8 cellular contexts compared by ENCODE assay signal in genomic region chr17:10327640-10328039, GRCh38. TPM values are rescaled to one million over a fixed set of nuclear protein-coding genes. Genes with fewer than 3 reads are reported as not detected.
DNase-seq lines count a peak whose midpoint lies in the region; ATAC-seq and TF ChIP-seq lines count a peak whose summit lies in the region.

No MANE protein-coding gene starts in this region.

- H3K27me3 ChIP-seq in KMS-11 (ENCODE audit: insufficient read depth, low read depth) (no peaks in the 10 kb centered on the region), cardiac muscle cell (no peaks in the 10 kb centered on the region), psoas muscle (ENCODE audit: insufficient read depth in 3 of 3, low read length in 2 of 3) (no peaks in the 10 kb centered on the region), aorta (ENCODE audit: control insufficient read depth in 1 of 2, insufficient read depth in 2 of 2, low read length in 1 of 2) (no peaks in the 10 kb centered on the region)

- H3K79me2 ChIP-seq in KMS-11 (ENCODE audit: insufficient read depth, low read depth), result no peaks in the 10 kb centered on the region

- intact Hi-C loops in psoas muscle (cut with DNase I), result loop anchor here (2.0 to 10.0 kb wide), 3 partner anchors 147 to 290 kb away; no protein-coding TSS in a partner anchor
- intact Hi-C loops in aorta (cut with DNase I), result no loop called here

- H3K36me3 ChIP-seq in KMS-11 (ENCODE audit: insufficient read depth) (no peaks in the 10 kb centered on the region), SK-N-MC (ENCODE audit: insufficient read depth, low read length) (no peaks in the 10 kb centered on the region), cardiac muscle cell (no peaks in the 10 kb centered on the region), psoas muscle (ENCODE audit: insufficient read depth in 1 of 2, low read depth in 1 of 2) (no peaks in the 10 kb centered on the region), aorta (ENCODE audit: control insufficient read depth in 1 of 2, insufficient read depth in 2 of 2, low read length in 1 of 2) (no peaks in the 10 kb centered on the region)

- H3K4me2 ChIP-seq in KMS-11, result no peak overlapping the region

- H3K9me3 ChIP-seq in SK-N-MC (ENCODE audit: low read depth, low read length) (no peaks in the 10 kb centered on the region), cardiac muscle cell (ENCODE audit: low read depth) (no peaks in the 10 kb centered on the region), psoas muscle (no peaks in the 10 kb centered on the region), aorta (ENCODE audit: control insufficient read depth, low read length) (no peaks in the 10 kb centered on the region)

- WGBS in psoas muscle, 3 donors, result 36 to 40% (median 37%) methylated on average over 10 of the region's 10 CpGs
- 36 to 37% methylated on average over 10 of the region's 10 CpGs for WGBS in aorta, 2 donors

- H3K4me1 ChIP-seq in KMS-11 (ENCODE audit: low read depth, poor library complexity, severe bottlenecking), result no peaks in the 10 kb centered on the region
- no peaks in the 10 kb centered on the region for H3K4me1 ChIP-seq in cardiac muscle cell (ENCODE audit: low read depth)
- no peaks in the 10 kb centered on the region for H3K4me1 ChIP-seq in psoas muscle
- no peaks in the 10 kb centered on the region for H3K4me1 ChIP-seq in aorta (ENCODE audit: control insufficient read depth in 1 of 2, insufficient read depth in 2 of 2, low read length in 2 of 2)

- no peak overlapping the region for H3K27ac Mint-ChIP-seq in activated naive CD4-positive, alpha-beta T cell treated with anti-CD3 and anti-CD28 coated beads, Interleukin-2, amount 50 U/mL, for 72 hours

- peak in 1 of 2 donors; percentile 66 for ATAC-seq in activated naive CD4-positive, alpha-beta T cell treated with anti-CD3 and anti-CD28 coated beads, Interleukin-2, amount 50 U/mL, for 72 hours
- ATAC-seq in psoas muscle (peak; percentile 71 to 87 (median 84)), aorta (ENCODE audit: low FRiP score) (peak; percentile 72)

- no peaks in the 10 kb centered on the region for H3K36me3 Mint-ChIP-seq in activated naive CD4-positive, alpha-beta T cell treated with anti-CD3 and anti-CD28 coated beads, Interleukin-2, amount 50 U/mL, for 72 hours

- no peak overlapping the region for H2AFZ ChIP-seq in KMS-11 (ENCODE audit: low read depth)

- no peak overlapping the region for H3K9ac ChIP-seq in KMS-11
- no peak overlapping the region for H3K9ac ChIP-seq in SK-N-MC (ENCODE audit: insufficient read length)

- no peak overlapping the region for H3K27ac ChIP-seq in KMS-11
- no peak overlapping the region for H3K27ac ChIP-seq in SK-N-MC
- no peak overlapping the region for H3K27ac ChIP-seq in cardiac muscle cell
- H3K27ac ChIP-seq in psoas muscle, result no peak overlapping the region
- H3K27ac ChIP-seq in aorta (ENCODE audit: low read depth in 1 of 2, low read length in 2 of 2), result no peak overlapping the region

- DNase-seq in NCI-H187 (lab: John Stamatoyannopoulos, UW) (peak; percentile 0 to 5), NCI-H187 treated with DMSO at 0.1 percent for 48 hours (lab: John Stamatoyannopoulos, UW) (no peak), SK-N-MC (ENCODE audit: low read depth, low spot score) (peak; percentile 2), cardiac muscle cell (ENCODE audit: low read depth in 1 of 2, low spot score in 1 of 2) (peak; percentile 88 to 90), psoas muscle (peak; percentile 75 to 88), aorta (peak; percentile 70 to 88)
- DNase-seq in activated naive CD4-positive, alpha-beta T cell treated with anti-CD3 and anti-CD28 coated beads, Interleukin-2, amount 50 U/mL, for 72 hours (ENCODE audit: low spot score in 2 of 2), result peak; percentile 60 to 77

- H3K9me3 Mint-ChIP-seq in activated naive CD4-positive, alpha-beta T cell treated with anti-CD3 and anti-CD28 coated beads, Interleukin-2, amount 50 U/mL, for 72 hours, result no peaks in the 10 kb centered on the region

- no peak overlapping the region for H3K4me3 ChIP-seq in KMS-11 (IDR thresholded peaks at IDR 0.05; ENCODE audit: insufficient read depth, low read depth, low read length)
- no peak overlapping the region for H3K4me3 ChIP-seq in SK-N-MC
- no peak overlapping the region for H3K4me3 ChIP-seq in cardiac muscle cell
- H3K4me3 ChIP-seq in psoas muscle, result no peak overlapping the region
- H3K4me3 ChIP-seq in aorta (ENCODE audit: low read length in 2 of 2), result no peak overlapping the region

- H4K20me1 ChIP-seq in KMS-11 (ENCODE audit: insufficient read depth), result no peaks in the 10 kb centered on the region

- TF ChIP-seq CTCF in KMS-11 (conservative IDR thresholded peaks at IDR 0.05; ENCODE audit: low read depth, low read length), result peak; percentile 61
- TF ChIP-seq CTCF in cardiac muscle cell (IDR thresholded peaks at IDR 0.05; ENCODE audit: low read depth, low read length), result peak; percentile 91
- TF ChIP-seq CTCF in psoas muscle (IDR thresholded peaks at IDR 0.05), result peak; percentile 92

RNA-seq across cellular contexts. Expression of gene MYH13, which starts 45.2 kb away (rescaled TPM):
- total RNA-seq in activated naive CD4-positive, alpha-beta T cell treated with anti-CD3 and anti-CD28 coated beads, Interleukin-2, amount 50 U/mL, for 72 hours, result not detected
- total RNA-seq in cardiac muscle cell (0.09 TPM in 1 of 2 replicates, not detected in the other), psoas muscle (under 1 TPM; 0.07 to 0.11 (median 0.08) TPM), aorta (not detected)
- polyA plus RNA-seq in cardiac muscle cell (not detected in 2 replicates), psoas muscle (under 1 TPM; 0.01 to 0.04 (median 0.03) TPM), aorta (not detected)

Comparison
In these comparisons a context has a peak if more than half of its experiments do, and no peak if none do; other contexts are left out.
1. intact Hi-C loops: an anchor here in psoas muscle (2.0 to 10.0 kb wide); none called in aorta.